26 cellular contexts compared by ENCODE assay signal in the genomic region with DNA sequence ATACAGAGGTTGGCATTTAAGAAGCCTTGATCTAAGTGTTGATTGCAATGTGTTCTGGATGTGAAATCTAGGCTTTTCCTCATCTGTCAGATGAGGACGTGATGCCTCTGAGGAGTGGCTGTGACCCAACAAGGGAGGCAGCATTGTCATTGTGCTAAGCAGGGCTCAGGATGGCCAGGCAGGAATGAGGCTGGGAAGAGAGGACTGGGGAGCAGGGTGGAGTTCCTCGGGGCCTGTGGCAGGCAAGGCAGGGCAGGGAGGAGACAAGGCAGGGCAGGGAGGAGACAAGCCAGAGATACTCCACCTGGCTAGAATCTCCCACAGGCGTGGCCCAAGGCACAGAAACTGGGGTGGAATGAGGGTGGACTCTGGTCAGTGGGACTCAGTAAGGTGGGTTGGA.
"Had no signal": no experiment of that assay in that cellular context is flagged by ENCODE, and none has a peak within 500 bp of the region (broad histone marks: within the 10 kb centered on the region; RNA-seq: fewer than 3 reads in every experiment).

No MANE protein-coding gene starts in this region.

- DNase-seq: activated CD4-positive, alpha-beta memory T cell treated with anti-CD3 and anti-CD28 coated beads, Interleukin-2, amount 10 ng/mL, durations not matched to agents 7 days and 5 days; activated CD4-positive, alpha-beta T cell treated with anti-CD3 and anti-CD28 coated beads for 36 hours; activated CD4-positive, alpha-beta T cell treated with anti-CD3 and anti-CD28 coated beads, Interleukin-2, amount 50 U/mL, for 1 hour; activated CD8-positive, alpha-beta memory T cell treated with anti-CD3 and anti-CD28 coated beads for 24 hours; activated CD8-positive, alpha-beta memory T cell treated with anti-CD3 and anti-CD28 coated beads, Interleukin-2, amount 10 ng/mL, durations not matched to agents 7 days and 5 days; activated CD8-positive, alpha-beta memory T cell treated with anti-CD3 and anti-CD28 coated beads, Interleukin-2, amount 50 U/mL, for 48 hours; activated effector memory CD4-positive, alpha-beta T cell treated with Interleukin-2 at 50 U/mL for 16 hours; activated naive CD4-positive, alpha-beta T cell treated with anti-CD3 and anti-CD28 coated beads, Interleukin-2, amount 10 ng/mL, durations not matched to agents 7 days and 5 days; activated naive CD8-positive, alpha-beta T cell treated with anti-CD3 and anti-CD28 coated beads, Interleukin-2, amount 50 U/mL, for 24 hours; activated T-cell treated with anti-CD3 and anti-CD28 coated beads, Interleukin-2, amount 50 U/mL, for 48 hours; aorta; brain microvascular endothelial cell; Karpas-422; KBM-7; NCI-H1048; NCI-H1105 treated with DMSO at 0.1 percent for 48 hours; NCI-H1436; NCI-H1694 treated with DMSO at 0.1 percent for 48 hours; NCI-H2029; NCI-H524 treated with DMSO at 0.1 percent for 48 hours; PC-3; Peyer's patch; RPMI8226; SHP77 treated with DMSO at 0.1 percent for 48 hours; SK-N-SH had no signal

- H3K9me2 ChIP-seq: SK-N-SH had no signal

- H3K9ac ChIP-seq: SK-N-SH had no signal

- H3K27me3 ChIP-seq: brain microvascular endothelial cell, Peyer's patch, SJSA1 had no signal

- H3K4me1 ChIP-seq: Peyer's patch, SJSA1 had no signal

- H3K4me3 ChIP-seq: Peyer's patch, SJSA1 had no signal

- H3K36me3 ChIP-seq: brain microvascular endothelial cell, Peyer's patch, SJSA1 had no signal

- H3K27ac ChIP-seq: brain microvascular endothelial cell, Peyer's patch, SJSA1 had no signal

- H3K9me3 ChIP-seq: Peyer's patch, SJSA1, SK-N-SH had no signal

- H3K4me2 ChIP-seq: SK-N-SH had no signal
